32 cellular contexts compared by ENCODE assay signal in the genomic region with DNA sequence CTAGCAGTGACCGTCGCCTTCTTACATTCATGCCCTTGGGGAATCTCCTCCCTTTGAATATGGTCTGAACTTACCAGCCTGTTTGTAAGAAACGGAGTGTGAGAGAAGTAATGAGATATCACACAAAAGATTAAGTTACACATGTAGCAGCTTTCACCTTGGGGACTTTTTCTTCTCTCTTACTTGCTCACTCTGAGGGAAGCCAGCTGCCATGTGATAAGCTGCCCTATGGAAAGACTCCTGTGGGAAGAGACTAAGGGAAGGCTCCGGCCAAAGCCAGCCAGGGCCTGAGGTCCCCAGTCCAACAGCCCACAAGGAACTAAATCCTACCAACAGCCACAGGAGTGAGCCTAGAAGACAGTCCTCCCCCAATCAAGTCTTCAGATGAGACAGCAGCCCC.
"Had no signal": no experiment of that assay in that cellular context is flagged by ENCODE, and none has a peak within 500 bp of the region (broad histone marks: within the 10 kb centered on the region; RNA-seq: fewer than 3 reads in every experiment).

No MANE protein-coding gene starts in this region.

- H3K27me3 ChIP-seq: ascending aorta, breast epithelium had no signal

- H3K9me3 ChIP-seq: ascending aorta, breast epithelium had no signal

- FAIRE-seq: RCC 7860 had no signal

- DNase-seq: activated B cell treated with CpG ODN at 0.5 μM for 24 hours; activated CD4-positive, alpha-beta memory T cell treated with anti-CD3 and anti-CD28 coated beads for 36 hours; activated CD4-positive, alpha-beta T cell treated with anti-CD3 and anti-CD28 coated beads for 4 hours; activated CD4-positive, alpha-beta T cell treated with anti-CD3 and anti-CD28 coated beads, Interleukin-2, amount 50 U/mL, for 1 hour; activated CD4-positive, CD25-positive, alpha-beta regulatory T cell treated with anti-CD3 and anti-CD28 coated beads, Interleukin-2, amount 50 U/mL, for 72 hours; activated CD8-positive, alpha-beta memory T cell treated with anti-CD3 and anti-CD28 coated beads, Interleukin-2, amount 50 U/mL, for 4 hours; activated effector memory CD4-positive, alpha-beta T cell treated with Interleukin-2 at 50 U/mL for 16 hours; activated naive CD4-positive, alpha-beta T cell treated with anti-CD3 and anti-CD28 coated beads, Interleukin-2, amount 10 ng/mL, durations not matched to agents 7 days and 5 days; activated T-cell treated with anti-CD3 and anti-CD28 coated beads for 4 hours; activated T-cell treated with anti-CD3 and anti-CD28 coated beads, Interleukin-2, amount 50 U/mL, for 4 hours; amniotic stem cell; NCI-H1105; NCI-H1417 treated with DMSO at 0.1 percent for 48 hours; NCI-H1694 treated with DMSO at 0.1 percent for 48 hours; NCI-H2029; NCI-H345; NCI-H524 treated with DMSO at 0.1 percent for 48 hours; NCI-H748 treated with DMSO at 0.1 percent for 48 hours; PC-9; SIG-M5; SW 1271; T-helper 1 cell; T-helper 2 cell; T-helper 9 cell had no signal

- ATAC-seq: activated T-cell treated with anti-CD3 and anti-CD28 coated beads, Interleukin-2, amount 50 U/mL, for 4 hours; Right ventricle myocardium inferior; SK-N-SH treated with all-trans-retinoic acid at 6 μM for 48 hours had no signal

- H3K4me3 Mint-ChIP-seq: activated B cell treated with CpG ODN at 0.5 μM for 24 hours; activated CD4-positive, alpha-beta memory T cell treated with anti-CD3 and anti-CD28 coated beads for 36 hours; activated naive CD4-positive, alpha-beta T cell treated with anti-CD3 and anti-CD28 coated beads, Interleukin-2, amount 10 ng/mL, durations not matched to agents 7 days and 5 days; activated naive CD8-positive, alpha-beta T cell; activated T-cell treated with anti-CD3 and anti-CD28 coated beads, Interleukin-2, amount 50 U/mL, for 4 hours had no signal

- H2AFZ ChIP-seq: PC-9 had no signal

- H3K27ac ChIP-seq: breast epithelium, PC-9, RWPE1, VCaP had no signal

- H3K27ac Mint-ChIP-seq: activated B cell treated with CpG ODN at 0.5 μM for 24 hours; activated CD4-positive, alpha-beta memory T cell treated with anti-CD3 and anti-CD28 coated beads for 36 hours; activated naive CD4-positive, alpha-beta T cell treated with anti-CD3 and anti-CD28 coated beads, Interleukin-2, amount 10 ng/mL, durations not matched to agents 7 days and 5 days; activated naive CD8-positive, alpha-beta T cell had no signal

- H3K4me1 ChIP-seq: breast epithelium had no signal

- H3K9me3 Mint-ChIP-seq: activated CD4-positive, alpha-beta memory T cell treated with anti-CD3 and anti-CD28 coated beads for 36 hours; activated naive CD4-positive, alpha-beta T cell treated with anti-CD3 and anti-CD28 coated beads, Interleukin-2, amount 10 ng/mL, durations not matched to agents 7 days and 5 days; activated T-cell treated with anti-CD3 and anti-CD28 coated beads, Interleukin-2, amount 50 U/mL, for 4 hours had no signal

- H3K4me2 ChIP-seq: PC-9 had no signal

- H3K36me3 Mint-ChIP-seq: activated CD4-positive, alpha-beta memory T cell treated with anti-CD3 and anti-CD28 coated beads for 36 hours; activated naive CD4-positive, alpha-beta T cell treated with anti-CD3 and anti-CD28 coated beads, Interleukin-2, amount 10 ng/mL, durations not matched to agents 7 days and 5 days; activated naive CD8-positive, alpha-beta T cell had no signal

- H3K4me3 ChIP-seq: ascending aorta, breast epithelium, PC-9 had no signal

- H3K36me3 ChIP-seq: ascending aorta, breast epithelium had no signal
